ENCODE assay signal across 15 cellular contexts in the genomic region with DNA sequence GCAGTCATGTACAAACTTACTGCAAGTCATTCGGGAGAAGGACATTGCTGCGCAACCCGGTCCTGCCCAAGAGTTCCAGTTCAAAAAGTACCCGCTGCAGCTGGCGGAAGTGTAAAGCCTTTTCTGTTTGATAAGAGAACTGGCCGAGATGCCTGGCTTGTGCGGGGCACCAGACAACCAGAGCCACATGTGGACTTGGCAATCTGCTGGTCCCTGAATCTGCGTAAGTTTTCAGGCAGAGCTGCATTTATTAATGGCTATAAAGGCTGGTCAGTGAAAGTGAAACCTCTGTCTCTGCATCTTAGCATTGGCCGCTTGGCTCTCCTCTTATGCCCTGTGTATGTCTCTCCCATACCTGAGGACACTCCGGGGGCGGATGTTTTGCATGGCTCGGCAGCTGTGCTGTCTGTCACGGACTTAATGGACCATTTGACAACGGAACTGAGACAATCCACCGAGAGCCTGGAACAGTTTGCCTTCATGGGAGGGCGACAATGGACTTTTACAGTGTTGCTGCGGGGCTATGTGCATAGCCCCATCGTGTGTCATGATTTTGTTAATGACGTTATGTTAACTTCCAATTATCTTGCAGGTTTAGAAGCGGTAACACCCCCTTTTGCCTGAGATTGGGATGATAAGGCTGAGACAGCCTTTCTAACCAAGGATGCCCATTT. TPM values are rescaled to one million over a fixed set of nuclear protein-coding genes. Genes with fewer than 3 reads are reported as not detected.
DNase-seq lines count a peak whose midpoint lies in the region; ATAC-seq, FAIRE-seq and TF ChIP-seq lines count a peak whose summit lies in the region.
"Had no signal": no experiment of that assay in that cellular context is flagged by ENCODE, and none has a peak within 500 bp of the region (broad histone marks: within the 10 kb centered on the region; RNA-seq: fewer than 3 reads in every experiment).

No MANE protein-coding gene starts in this region.

- no peaks in the 10 kb centered on the region for H3K27me3 ChIP-seq in MM.1S (replicated peaks; ENCODE audit: insufficient read depth, low read length)
- H3K27me3 ChIP-seq: adrenal gland, Peyer's patch had no signal

- TF ChIP-seq CTCF in MM.1S (IDR thresholded peaks at IDR 0.05; ENCODE audit: low read length) = no peak

- FAIRE-seq in GM12892 (lab: Jason Lieb, UNC) = no peak

- no peak overlapping the region for H3K27ac ChIP-seq in MM.1S (ENCODE audit: low read length)
- H3K27ac ChIP-seq: adrenal gland, Peyer's patch had no signal

- no peak overlapping the region for H3K4me3 ChIP-seq in MM.1S (ENCODE audit: low read length)
- H3K4me3 ChIP-seq: adrenal gland, Peyer's patch had no signal

- H2AFZ ChIP-seq in MM.1S (ENCODE audit: low read length) = no peak overlapping the region

- H3K9ac ChIP-seq in MM.1S (ENCODE audit: low read length) = no peak overlapping the region

- H3K36me3 ChIP-seq in MM.1S (replicated peaks; ENCODE audit: insufficient read depth, low read length) = no peaks in the 10 kb centered on the region
- H3K36me3 ChIP-seq: adrenal gland, Peyer's patch had no signal

- no peaks in the 10 kb centered on the region for H3F3A ChIP-seq in MM.1S (ENCODE audit: insufficient read depth, low read length)

- H3K4me1 ChIP-seq in MM.1S (ENCODE audit: low read length) = no peaks in the 10 kb centered on the region
- H3K4me1 ChIP-seq: adrenal gland, Peyer's patch had no signal

- no peaks in the 10 kb centered on the region for H3K9me2 ChIP-seq in MM.1S (replicated peaks; ENCODE audit: insufficient read depth, low read length)

- no peak for TF ChIP-seq POLR2A in GM12892 (IDR thresholded peaks at IDR 0.05; ENCODE audit: low read depth, low read length)

- H3K4me2 ChIP-seq in MM.1S (ENCODE audit: low read depth, low read length) = no peak overlapping the region

- H3K9me3 ChIP-seq in MM.1S (replicated peaks; ENCODE audit: insufficient read depth, low read length) = no peaks in the 10 kb centered on the region
- H3K9me3 ChIP-seq: adrenal gland, Peyer's patch had no signal

- ATAC-seq in GM18498 (IDR thresholded peaks at IDR 0.05; ENCODE audit: unreplicated experiment) (no peak), GM21447 (IDR thresholded peaks at IDR 0.05; ENCODE audit: unreplicated experiment) (no peak)

- no peaks in the 10 kb centered on the region for H4K20me1 ChIP-seq in MM.1S (ENCODE audit: insufficient read depth, low read length)

- H3K79me2 ChIP-seq in MM.1S (ENCODE audit: low read length) = no peaks in the 10 kb centered on the region

- DNase-seq in COLO668 (lab: John Stamatoyannopoulos, UW; ENCODE audit: unreplicated experiment) (peak; percentile 85), NCI-H187 (lab: John Stamatoyannopoulos, UW) (peak; percentile 30 to 41), SHP77 (lab: John Stamatoyannopoulos, UW) (peak; percentile 78 to 85), left kidney (ENCODE audit: low read depth, low spot score) (peak; percentile 98), GM12892 (ENCODE audit: insufficient read length) (no peak), MM.1S (no peak)
- DNase-seq: activated T-cell treated with anti-CD3 and anti-CD28 coated beads, Interleukin-2, amount 50 U/mL, for 24 hours; adrenal gland; dermis blood vessel endothelial cell; NCI-H1694; Peyer's patch; retina; stimulated activated naive CD8-positive, alpha-beta T cell treated with anti-CD3 and anti-CD28 coated beads, Interleukin-15, amount 100 ng/mL, for 72 hours had no signal

RNA-seq across cellular contexts. Expression of gene RGS17, which starts 19.8 kb away (rescaled TPM):
- polyA plus RNA-seq in GM12892 (2012; ENCODE audit: missing spikeins) = 0.19 TPM

Comparison
In these comparisons a context has a peak if more than half of its experiments do, and no peak if none do; other contexts are left out.
1. DNase-seq: peak in COLO668 (single experiment), NCI-H187 (2 of 2), SHP77 (2 of 2) and left kidney (single experiment); none in GM12892 (single experiment) and MM.1S (single experiment).